7 cellular contexts compared by ENCODE assay signal in the genomic region with DNA sequence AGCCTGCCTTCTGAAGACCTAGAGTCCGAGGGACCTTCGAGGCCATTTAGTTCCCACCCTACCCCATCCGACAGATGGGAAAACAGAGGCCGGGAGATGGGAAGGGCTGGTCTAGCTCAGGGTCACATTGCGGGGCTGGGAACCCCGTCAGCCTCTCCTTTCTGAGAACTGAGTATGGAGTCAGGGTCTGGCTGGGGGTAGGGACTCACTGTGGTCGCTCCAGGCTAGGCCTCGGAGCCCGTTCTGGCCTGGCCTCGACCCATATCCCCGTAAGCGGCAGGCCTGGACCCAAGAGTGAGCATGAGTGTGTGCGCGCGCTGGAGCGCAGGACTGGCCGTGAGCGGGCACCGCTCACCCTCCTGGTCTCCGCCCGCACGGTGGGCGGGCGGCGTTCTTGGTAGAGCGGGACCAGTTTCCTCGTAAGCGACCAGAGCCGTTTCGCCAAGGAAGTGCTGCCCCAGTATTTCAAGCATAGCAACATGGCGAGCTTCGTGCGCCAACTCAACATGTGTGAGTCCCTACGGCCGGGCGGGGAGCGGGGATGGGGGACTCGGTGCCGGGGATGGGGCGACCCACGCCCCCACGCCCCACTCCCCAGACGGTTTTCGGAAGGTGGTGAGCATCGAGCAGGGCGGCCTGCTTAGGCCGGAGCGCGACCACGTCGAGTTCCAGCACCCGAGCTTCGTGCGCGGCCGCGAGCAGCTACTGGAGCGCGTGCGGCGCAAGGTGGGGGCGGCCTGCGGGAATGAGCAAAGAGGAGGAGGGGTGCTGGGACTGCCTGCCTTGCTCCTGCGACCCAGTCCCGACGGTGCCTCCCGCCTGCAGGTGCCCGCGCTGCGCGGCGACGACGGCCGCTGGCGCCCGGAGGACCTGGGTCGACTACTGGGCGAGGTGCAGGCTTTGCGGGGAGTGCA. TPM values are rescaled to one million over a fixed set of nuclear protein-coding genes. Genes with fewer than 3 reads are reported as not detected.
DNase-seq lines count a peak whose midpoint lies in the region; ATAC-seq and TF ChIP-seq lines count a peak whose summit lies in the region.

No MANE protein-coding gene starts in this region.

- BruUV-seq in HCT116 (replicated peaks; lab: Mats Ljungman, UMichigan), result no TSS peak

- peak overlapping the region; percentile 65 for H3K4me2 ChIP-seq in HCT116 (ENCODE audit: low read length)

- H3K9me3 ChIP-seq in HCT116 (ENCODE audit: control insufficient read depth in 1 of 2, insufficient read depth in 1 of 2, low read depth in 1 of 2, low read length in 2 of 2), result no peaks in the 10 kb centered on the region
- H3K9me3 ChIP-seq in adipocyte (ENCODE audit: control insufficient read depth, low read length), result no peaks in the 10 kb centered on the region

- TF ChIP-seq CTCF in HCT116 (IDR thresholded peaks at IDR 0.05 in 2 of 3, conservative IDR thresholded peaks at IDR 0.05 in 1 of 3; ENCODE audit: borderline replicate concordance in 1 of 3, insufficient read depth in 1 of 3, low read depth in 2 of 3, low read length in 2 of 3), result no peak

- no peaks in the 10 kb centered on the region for H4K20me1 ChIP-seq in HCT116 (ENCODE audit: insufficient read depth)

- H3K36me3 ChIP-seq in HCT116 (ENCODE audit: control insufficient read depth in 1 of 2, insufficient read depth in 2 of 2, low read length in 2 of 2), result no peaks in the 10 kb centered on the region
- no peaks in the 10 kb centered on the region for H3K36me3 ChIP-seq in adipocyte (ENCODE audit: control insufficient read depth, insufficient read depth, low read length, severe bottlenecking)

- intact Hi-C loops in HCT116 (cut with micrococcal nuclease), result no loop called here
- intact Hi-C loops in head of caudate nucleus (cut with DNase I), result no loop called here

- H3K27me3 ChIP-seq in HCT116 (ENCODE audit: insufficient read depth, low read length), result no peaks in the 10 kb centered on the region
- peaks cover 5% of the 10 kb centered on the region for H3K27me3 ChIP-seq in adipocyte (replicated peaks; ENCODE audit: control insufficient read depth, insufficient read depth, low read length)

- H3K79me2 ChIP-seq in HCT116 (ENCODE audit: insufficient read depth, low read length), result no peaks in the 10 kb centered on the region; the same call in 1 of the 2 replicates

- peak overlapping the region in 1 of 2 experiments; percentile 26; a peak in 1 of 4 replicates for H3K4me3 ChIP-seq in HCT116 (replicated peaks in 1 of 2; ENCODE audit: low read depth in 1 of 2, low read length in 2 of 2)
- peak overlapping the region; percentile 37 for H3K4me3 ChIP-seq in adipocyte (ENCODE audit: low read length)

- H3K9ac ChIP-seq in HCT116 (ENCODE audit: low read length) (peak overlapping the region; percentile 52; the same call in 1 of the 2 replicates), adipocyte (ENCODE audit: low read length) (peak overlapping the region; percentile 73)

- no peaks in the 10 kb centered on the region for H3K9me3 Mint-ChIP-seq in stimulated activated effector memory CD8-positive, alpha-beta T cell treated with anti-CD3 and anti-CD28 coated beads, Interleukin-12 subunit alpha, Interleukin-12 subunit beta, amount 100 ng/mL, for 72 hours

- no peaks in the 10 kb centered on the region for H3K9me2 ChIP-seq in HCT116 (ENCODE audit: insufficient read depth)

- H3K27ac ChIP-seq in HCT116 (ENCODE audit: low read depth, low read length), result peak overlapping the region; percentile 58; the same call in 1 of the 2 replicates

- DNase-seq in HCT116 (ENCODE audit: low read depth, low spot score) (no peak), adipocyte (ENCODE audit: low read depth) (no peak), left kidney (ENCODE audit: low read depth, low spot score) (peak; percentile 60), head of caudate nucleus (no peak), AG08396 (ENCODE audit: low spot score) (no peak)
- no peak for DNase-seq in stimulated activated effector memory CD8-positive, alpha-beta T cell treated with anti-CD3 and anti-CD28 coated beads, Interleukin-12 subunit alpha, Interleukin-12 subunit beta, amount 100 ng/mL, for 72 hours (ENCODE audit: low spot score in 2 of 2)

- ATAC-seq in HCT116 (no peak), HG02678 (IDR thresholded peaks at IDR 0.05; ENCODE audit: unreplicated experiment) (no peak)
- ATAC-seq in stimulated activated effector memory CD8-positive, alpha-beta T cell treated with anti-CD3 and anti-CD28 coated beads, Interleukin-12 subunit alpha, Interleukin-12 subunit beta, amount 100 ng/mL, for 72 hours, result no peak

- peaks cover 74% of the 10 kb centered on the region for H3K4me1 Mint-ChIP-seq in stimulated activated effector memory CD8-positive, alpha-beta T cell treated with anti-CD3 and anti-CD28 coated beads, Interleukin-12 subunit alpha, Interleukin-12 subunit beta, amount 100 ng/mL, for 72 hours

- H3K4me1 ChIP-seq in HCT116 (ENCODE audit: control insufficient read depth in 1 of 2, insufficient read depth in 2 of 2, low read length in 2 of 2) (peaks cover 27 to 40% of the 10 kb centered on the region in 2 experiments), adipocyte (ENCODE audit: control insufficient read depth, insufficient read depth, low read length) (peaks cover 30% of the 10 kb centered on the region)

- peak overlapping the region; percentile 95 for H3K4me3 Mint-ChIP-seq in stimulated activated effector memory CD8-positive, alpha-beta T cell treated with anti-CD3 and anti-CD28 coated beads, Interleukin-12 subunit alpha, Interleukin-12 subunit beta, amount 100 ng/mL, for 72 hours

- TF ChIP-seq RAD21 in HCT116 (IDR thresholded peaks at IDR 0.05; ENCODE audit: low read depth), result no peak

- TF ChIP-seq POLR2A in HCT116 (IDR thresholded peaks at IDR 0.05; ENCODE audit: borderline replicate concordance, extremely low read depth, insufficient read depth, insufficient read length), result no peak

- H2AFZ ChIP-seq in HCT116 (ENCODE audit: low read depth, low read length, poor library complexity, severe bottlenecking), result no peak overlapping the region

- POLR2A ChIA-PET in HCT116 (lab: Charles Lee), result no interaction called here

- CTCF ChIA-PET in HCT116 (lab: Charles Lee), result no interaction called here

- peak overlapping the region; percentile 74 for H3K27ac Mint-ChIP-seq in stimulated activated effector memory CD8-positive, alpha-beta T cell treated with anti-CD3 and anti-CD28 coated beads, Interleukin-12 subunit alpha, Interleukin-12 subunit beta, amount 100 ng/mL, for 72 hours

- RAD21 ChIA-PET in HCT116 (lab: Charles Lee; ENCODE audit: low non-redundant PET in 1 of 2, low total read pairs in 2 of 2, uncharacterized antibody in 2 of 2, unreplicated experiment in 2 of 2), result no interaction called here

- H3K36me3 Mint-ChIP-seq in stimulated activated effector memory CD8-positive, alpha-beta T cell treated with anti-CD3 and anti-CD28 coated beads, Interleukin-12 subunit alpha, Interleukin-12 subunit beta, amount 100 ng/mL, for 72 hours, result peaks cover 64% of the 10 kb centered on the region

TF ChIP-seq in HCT116, 20 proteins besides CTCF, POLR2A, EP300 and RAD21 (continues in another document):
- no peak for TF ChIP-seq ZFX (IDR thresholded peaks at IDR 0.05)
- TF ChIP-seq REST (IDR thresholded peaks at IDR 0.05; ENCODE audit: low read depth), result no peak
- no peak for TF ChIP-seq CEBPB (IDR thresholded peaks at IDR 0.05; ENCODE audit: low read depth)
- no peak for TF ChIP-seq SRF (IDR thresholded peaks at IDR 0.05; ENCODE audit: low read depth)
- TF ChIP-seq, protein P1, sequence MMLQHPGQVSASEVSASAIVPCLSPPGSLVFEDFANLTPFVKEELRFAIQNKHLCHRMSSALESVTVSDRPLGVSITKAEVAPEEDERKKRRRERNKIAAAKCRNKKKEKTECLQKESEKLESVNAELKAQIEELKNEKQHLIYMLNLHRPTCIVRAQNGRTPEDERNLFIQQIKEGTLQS (IDR thresholded peaks at IDR 0.05), result no peak

RNA-seq across cellular contexts. Expression of gene HSF4, which starts 0.8 kb away (rescaled TPM):
- 46.6 TPM for total RNA-seq in HCT116 (2021; ENCODE audit: unreplicated experiment)
- polyA plus RNA-seq in HCT116 (2012), result 32.7 and 36.2 TPM in 2 replicates

RNA-seq across cellular contexts. Expression of gene NOL3, which starts 5.0 kb away (rescaled TPM):
- 54.0 TPM for total RNA-seq in HCT116 (2021; ENCODE audit: unreplicated experiment)
- 76.0 and 87.8 TPM in 2 replicates for polyA plus RNA-seq in HCT116 (2012)

RNA-seq across cellular contexts. Expression of gene FBXL8, which starts 5.6 kb away (rescaled TPM):
- 27.8 TPM for total RNA-seq in HCT116 (2021; ENCODE audit: unreplicated experiment)
- 20.5 and 21.6 TPM in 2 replicates for polyA plus RNA-seq in HCT116 (2012)

RNA-seq across cellular contexts. Expression of gene TRADD, which starts 5.7 kb away (rescaled TPM):
- total RNA-seq in HCT116 (2021; ENCODE audit: unreplicated experiment), result 20.5 TPM
- 13.6 and 16.4 TPM in 2 replicates for polyA plus RNA-seq in HCT116 (2012)

RNA-seq across cellular contexts. Expression of gene B3GNT9, which starts 14.6 kb away (rescaled TPM):
- 3.8 TPM for total RNA-seq in HCT116 (2021; ENCODE audit: unreplicated experiment)
- polyA plus RNA-seq in HCT116 (2012), result 2.5 and 2.7 TPM in 2 replicates
